ENCODE assay signal across 15 cellular contexts in genomic region chr11:93908689-93909088, GRCh38. TPM values are rescaled to one million over a fixed set of nuclear protein-coding genes. Genes with fewer than 3 reads are reported as not detected.
A peak's percentile ranks its signal among the peaks of the same experiment; 100 is the strongest.
DNase-seq lines count a peak whose midpoint lies in the region; ATAC-seq and TF ChIP-seq lines count a peak whose summit lies in the region.
"Had no signal": no experiment of that assay in that cellular context is flagged by ENCODE, and none has a peak within 500 bp of the region (broad histone marks: within the 10 kb centered on the region; RNA-seq: fewer than 3 reads in every experiment).

No MANE protein-coding gene starts in this region.

- H2BK120ac ChIP-seq in IMR-90 (ENCODE audit: low read depth, low read length): peak overlapping the region; percentile 98

- H3K9me1 ChIP-seq in IMR-90 (ENCODE audit: insufficient read depth, low read length): peaks cover 13% of the 10 kb centered on the region

- H3K14ac ChIP-seq in IMR-90 (replicated peaks; ENCODE audit: low read depth, low read length): peak overlapping the region; percentile 97

- peak overlapping the region; percentile 54 for H4K5ac ChIP-seq in IMR-90 (ENCODE audit: low read depth, low read length)

- no peaks in the 10 kb centered on the region for H3K9me3 ChIP-seq in IMR-90 (ENCODE audit: control insufficient read depth, insufficient read depth, low read length)
- H3K9me3 ChIP-seq: BLaER1 treated with 17β-estradiol and CSF1 and Interleukin-3, amounts not matched to agents 10 nM and 100 nM had no signal

- H2BK20ac ChIP-seq in IMR-90 (ENCODE audit: low read depth, low read length): peak overlapping the region; percentile 100

- no peak for TF ChIP-seq POLR2A in IMR-90 (IDR thresholded peaks at IDR 0.05; ENCODE audit: low read depth, low read length)

- no peaks in the 10 kb centered on the region for H3K27me3 ChIP-seq in IMR-90 (ENCODE audit: control insufficient read depth, insufficient read depth, low read length)
- no peaks in the 10 kb centered on the region for H3K27me3 ChIP-seq in brain microvascular endothelial cell (replicated peaks)
- H3K27me3 ChIP-seq in kidney epithelial cell (ENCODE audit: control insufficient read depth, insufficient read depth, low read length): no peaks in the 10 kb centered on the region
- H3K27me3 ChIP-seq: BLaER1 treated with 17β-estradiol and CSF1 and Interleukin-3, amounts not matched to agents 10 nM and 100 nM had no signal

- H2AFZ ChIP-seq in IMR-90 (replicated peaks; ENCODE audit: low read length, poor library complexity): peak overlapping the region; percentile 33

- H3K4me2 ChIP-seq in IMR-90 (ENCODE audit: low read depth, low read length): peak overlapping the region; percentile 13; the same call in 1 of the 2 replicates
- H3K4me2 ChIP-seq: BLaER1 treated with 17β-estradiol and CSF1 and Interleukin-3, amounts not matched to agents 10 nM and 100 nM had no signal

- H3K79me1 ChIP-seq in IMR-90 (ENCODE audit: low read depth in 1 of 2, low read length in 2 of 2): no peaks in the 10 kb centered on the region

- intact Hi-C loops in IMR-90 (cut with micrococcal nuclease): loop anchor here (5.0 kb wide), 1 partner anchor 274 kb away; no protein-coding TSS in a partner anchor

- peak overlapping the region; percentile 89 to 97 for H4K8ac ChIP-seq in IMR-90 (ENCODE audit: low read depth in 2 of 2, low read length in 2 of 2)

- no TSS peak for BruUV-seq in IMR-90 (replicated peaks; lab: Mats Ljungman, UMichigan)

- H2AK5ac ChIP-seq in IMR-90 (ENCODE audit: low read depth, low read length): peak overlapping the region; percentile 94; the same call in 1 of the 2 replicates

- no peaks in the 10 kb centered on the region for H4K20me1 ChIP-seq in IMR-90 (ENCODE audit: insufficient read depth, low read length)
- H4K20me1 ChIP-seq: BLaER1 treated with 17β-estradiol and CSF1 and Interleukin-3, amounts not matched to agents 10 nM and 100 nM had no signal

- POLR2A ChIA-PET in IMR-90 (lab: Charles Lee; ENCODE audit: unreplicated experiment): interaction anchor here (0.9 kb wide), 1 partner anchor 13 kb away, joined by 3 read pairs; no protein-coding TSS in a partner anchor

- WGBS in IMR-90 (ENCODE audit: extremely low coverage in 2 of 2, insufficient read length in 1 of 2), 2 experiments: 0% methylated on average over 1 of the region's 2 CpGs; no CpG with 5 or more reads in 1 of the 2 experiments

- no peak overlapping the region for H3K9ac ChIP-seq in IMR-90 (ENCODE audit: low read depth, low read length)
- H3K9ac ChIP-seq: BLaER1 treated with 17β-estradiol and CSF1 and Interleukin-3, amounts not matched to agents 10 nM and 100 nM had no signal

- H4K91ac ChIP-seq in IMR-90 (ENCODE audit: insufficient read depth, low read depth, low read length): peak overlapping the region; percentile 96

- TF ChIP-seq RAD21 in IMR-90 (IDR thresholded peaks at IDR 0.05; ENCODE audit: low read length): no peak

- H3K36me3 ChIP-seq in IMR-90 (ENCODE audit: control insufficient read depth, insufficient read depth, low read length) (no peaks in the 10 kb centered on the region), brain microvascular endothelial cell (replicated peaks) (no peaks in the 10 kb centered on the region), kidney epithelial cell (ENCODE audit: control insufficient read depth, insufficient read depth, low read length) (no peaks in the 10 kb centered on the region)
- H3K36me3 ChIP-seq: BLaER1 treated with 17β-estradiol and CSF1 and Interleukin-3, amounts not matched to agents 10 nM and 100 nM had no signal

- H2BK5ac ChIP-seq in IMR-90 (ENCODE audit: low read depth, low read length, poor library complexity, severe bottlenecking): peak overlapping the region; percentile 92

- in situ Hi-C loops in IMR-90 (cut with MboI; ENCODE audit: low sequenced_read_pairs) (no loop called here), brain microvascular endothelial cell (cut with HindIII; ENCODE audit: low pct_ligation_motif_present, low sequenced_read_pairs) (loop anchor here (25.0 kb wide), 1 partner anchor 529 kb away; no protein-coding TSS in a partner anchor)

- peak overlapping the region; percentile 94; the same call in 2 of the 3 replicates for H2BK15ac ChIP-seq in IMR-90 (ENCODE audit: low read depth, low read length)

- H3K18ac ChIP-seq in IMR-90 (ENCODE audit: low read depth, low read length): peak overlapping the region; percentile 80; the same call in 1 of the 2 replicates

- H3K4me3 ChIP-seq in IMR-90 (ENCODE audit: insufficient read depth, low read depth, low read length) (no peak overlapping the region), brain microvascular endothelial cell (ENCODE audit: low read depth, low read length) (no peak overlapping the region), kidney epithelial cell (ENCODE audit: low read depth, low read length) (no peak overlapping the region)
- H3K4me3 ChIP-seq: BLaER1 treated with 17β-estradiol and CSF1 and Interleukin-3, amounts not matched to agents 10 nM and 100 nM had no signal

- no peak for TF ChIP-seq CTCF in IMR-90 (conservative IDR thresholded peaks at IDR 0.05; ENCODE audit: low read depth, low read length)
- TF ChIP-seq CTCF in brain microvascular endothelial cell (IDR thresholded peaks at IDR 0.05; ENCODE audit: low read depth, low read length, missing control alignments): no peak
- TF ChIP-seq CTCF in kidney epithelial cell (IDR thresholded peaks at IDR 0.05; ENCODE audit: insufficient read depth, low read length, poor library complexity, severe bottlenecking): no peak

- no peak overlapping the region for H2AK9ac ChIP-seq in IMR-90 (replicated peaks; ENCODE audit: low read depth, low read length, poor library complexity)

- peak overlapping the region; percentile 98 for H3K4ac ChIP-seq in IMR-90 (ENCODE audit: low read depth, low read length)

- H3K27ac ChIP-seq in IMR-90 (ENCODE audit: insufficient read depth, low read length): peak overlapping the region; percentile 80
- peak overlapping the region; percentile 18 for H3K27ac ChIP-seq in brain microvascular endothelial cell
- H3K27ac ChIP-seq: BLaER1 treated with 17β-estradiol and CSF1 and Interleukin-3, amounts not matched to agents 10 nM and 100 nM had no signal

- CTCF ChIA-PET in IMR-90 (lab: Yijun Ruan, JAX): interaction anchor here (0.5 to 0.7 kb wide), 2 partner anchors 13 to 111 kb away, joined by 3 to 4 read pairs; no protein-coding TSS in a partner anchor

- H3K56ac ChIP-seq in IMR-90 (ENCODE audit: extremely low read depth, insufficient read depth, low read length): peak overlapping the region; percentile 81; the same call in 1 of the 2 replicates

- peak overlapping the region; percentile 92 for H3K23ac ChIP-seq in IMR-90 (ENCODE audit: low read depth, low read length)

- ATAC-seq in IMR-90 (ENCODE audit: low read depth): peak; percentile 97

- peaks cover 9% of the 10 kb centered on the region for H3K4me1 ChIP-seq in IMR-90 (ENCODE audit: control insufficient read depth, insufficient read depth, low read length)
- H3K4me1 ChIP-seq: BLaER1 treated with 17β-estradiol and CSF1 and Interleukin-3, amounts not matched to agents 10 nM and 100 nM had no signal

- dilution Hi-C loops in IMR-90 (cut with HindIII; ENCODE audit: low sequenced_read_pairs, unreplicated experiment): no loop called here

- peak; percentile 75 for DNase-seq in AG08396 (ENCODE audit: low spot score)
- DNase-seq in IMR-90: peak; percentile 91
- peak; percentile 89 for DNase-seq in brain microvascular endothelial cell
- peak; percentile 92 for DNase-seq in kidney epithelial cell (ENCODE audit: low read depth)
- no peak for DNase-seq in stimulated activated CD4-positive, alpha-beta T cell treated with anti-CD3 and anti-CD28 coated beads, Interleukin-4, amount 100 ng/mL, for 24 hours
- no peak for DNase-seq in anterior cingulate cortex (lab: John Stamatoyannopoulos, UW)
- no peak for DNase-seq in hypothalamus (lab: John Stamatoyannopoulos, UW)
- DNase-seq in NCI-H510A (lab: John Stamatoyannopoulos, UW): no peak
- DNase-seq: activated CD4-positive, alpha-beta T cell treated with anti-CD3 and anti-CD28 coated beads, Interleukin-2, amount 50 U/mL, for 1 hour; activated gamma-delta T cell treated with Interleukin-2 at 50 U/mL for 16 hours; effector CD4-positive, alpha-beta T cell; H9; nephron progenitor cell; SHP77 had no signal

TF ChIP-seq in IMR-90, 13 proteins besides CTCF, POLR2A, EP300 and RAD21:
- no peak for TF ChIP-seq FOS (IDR thresholded peaks at IDR 0.05; ENCODE audit: low read depth, low read length)
- no peak for TF ChIP-seq CHD1 (IDR thresholded peaks at IDR 0.05; ENCODE audit: low read depth, low read length)
- TF ChIP-seq, protein P1, sequence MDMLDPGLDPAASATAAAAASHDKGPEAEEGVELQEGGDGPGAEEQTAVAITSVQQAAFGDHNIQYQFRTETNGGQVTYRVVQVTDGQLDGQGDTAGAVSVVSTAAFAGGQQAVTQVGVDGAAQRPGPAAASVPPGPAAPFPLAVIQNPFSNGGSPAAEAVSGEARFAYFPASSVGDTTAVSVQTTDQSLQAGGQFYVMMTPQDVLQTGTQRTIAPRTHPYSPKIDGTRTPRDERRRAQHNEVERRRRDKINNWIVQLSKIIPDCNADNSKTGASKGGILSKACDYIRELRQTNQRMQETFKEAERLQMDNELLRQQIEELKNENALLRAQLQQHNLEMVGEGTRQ (IDR thresholded peaks at IDR 0.05; ENCODE audit: low read depth, low read length): peak; percentile 53; the same call in 1 of the 2 replicates
- no peak for TF ChIP-seq MAFK (IDR thresholded peaks at IDR 0.05; ENCODE audit: low read depth, low read length)

RNA-seq across cellular contexts. Expression of gene VSTM5, which starts 58.3 kb away (rescaled TPM):
- 0.28 and 0.36 TPM in 2 replicates for total RNA-seq in IMR-90 (2012; rRNA removed)
- 0.17 and 0.43 TPM in 2 replicates for polyA plus RNA-seq in IMR-90 (2012; rRNA removed)
- 0.14 and 0.15 TPM in 2 replicates for polyA plus RNA-seq in IMR-90 (2012; cell fraction: cytosol; rRNA removed)
- polyA plus RNA-seq in IMR-90 (2012; cell fraction: nucleus; rRNA removed; ENCODE audit: low replicate concordance): 0.53 and 1.5 TPM in 2 replicates
- total RNA-seq in kidney epithelial cell: 0.27 and 0.29 TPM in 2 replicates
- total RNA-seq: H9 had no signal

Comparison
In these comparisons a context has a peak if more than half of its experiments do, and no peak if none do; other contexts are left out.
1. DNase-seq: peak in AG08396 (single experiment), IMR-90 (single experiment), brain microvascular endothelial cell (single experiment) and kidney epithelial cell (single experiment); none in stimulated activated CD4-positive, alpha-beta T cell treated with anti-CD3 and anti-CD28 coated beads, Interleukin-4, amount 100 ng/mL, for 24 hours (single experiment), anterior cingulate cortex (0 of 58), hypothalamus (0 of 51) and NCI-H510A (single experiment).